In genomic region chrX:633043-633654, GRCh38 we compare ENCODE assay signal across 21 cellular contexts. TPM values are rescaled to one million over a fixed set of nuclear protein-coding genes. Genes with fewer than 3 reads are reported as not detected.
DNase-seq lines count a peak whose midpoint lies in the region; TF ChIP-seq lines count a peak whose summit lies in the region.
"Had no signal": no experiment of that assay in that cellular context is flagged by ENCODE, and none has a peak within 500 bp of the region (broad histone marks: within the 10 kb centered on the region; RNA-seq: fewer than 3 reads in every experiment).

No MANE protein-coding gene starts in this region.

- H3K9me3 ChIP-seq in esophagus muscularis mucosa = no peaks in the 10 kb centered on the region
- H3K9me3 ChIP-seq: HAP-1 had no signal

- peaks cover 0 to 85% (median 38%) of the 10 kb centered on the region in 4 donors for H3K27me3 ChIP-seq in esophagus muscularis mucosa

- H3K4me1 ChIP-seq in esophagus muscularis mucosa = peaks cover 0 to 28% (median 7%) of the 10 kb centered on the region in 4 donors
- H3K4me1 ChIP-seq: HAP-1 had no signal

- H3K36me3 Mint-ChIP-seq in osteocyte (ENCODE audit: unreplicated experiment) (no peaks in the 10 kb centered on the region), type B pancreatic cell (no peaks in the 10 kb centered on the region)

- no peak for TF ChIP-seq POLR2A in esophagus muscularis mucosa (IDR thresholded peaks at IDR 0.05; ENCODE audit: low read depth)

- H3K36me3 ChIP-seq in esophagus muscularis mucosa = no peaks in the 10 kb centered on the region
- H3K36me3 ChIP-seq: HAP-1 had no signal

- H3K27ac Mint-ChIP-seq in osteocyte (ENCODE audit: unreplicated experiment) (no peak overlapping the region), type B pancreatic cell (no peak overlapping the region)
- H3K27ac Mint-ChIP-seq: CD14-positive monocyte had no signal

- 5% methylated on average over 19 of the region's 19 CpGs for WGBS in esophagus muscularis mucosa

- H3K27ac ChIP-seq in esophagus muscularis mucosa (replicated peaks in 1 of 4) = no peak overlapping the region
- H3K27ac ChIP-seq: HL-60 had no signal

- H3K4me3 ChIP-seq in AG10803 (ENCODE audit: low read length) (peak overlapping the region; percentile 20; the same call in 1 of the 2 replicates), esophagus muscularis mucosa (no peak overlapping the region)
- H3K4me3 ChIP-seq: HAP-1 had no signal

- intact Hi-C loops in esophagus muscularis mucosa (cut with DNase I) = no loop called here

- DNase-seq in AG10803 (ENCODE audit: low read depth) = no peak
- peak; percentile 46 for DNase-seq in EL
- peak; percentile 74 for DNase-seq in esophagus muscularis mucosa (ENCODE audit: extremely low spot score)
- peak; percentile 51 for DNase-seq in osteocyte (ENCODE audit: extremely low spot score, unreplicated experiment)
- no peak for DNase-seq in mucosa of gallbladder (ENCODE audit: low spot score)
- no peak for DNase-seq in NCI-H69 (lab: John Stamatoyannopoulos, UW)
- DNase-seq in type B pancreatic cell (ENCODE audit: extremely low spot score, unreplicated experiment) = no peak
- DNase-seq: AML-193, DMS79 treated with DMSO at 0.1 percent for 48 hours, NCI-H1417, NCI-H187, NCI-H2107, NCI-H510A, NCI-H774, Right ventricle myocardium superior had no signal

- H3K4me3 Mint-ChIP-seq in osteocyte (ENCODE audit: unreplicated experiment) (no peak overlapping the region), type B pancreatic cell (no peak overlapping the region)

- TF ChIP-seq EP300 in esophagus muscularis mucosa (IDR thresholded peaks at IDR 0.05) = no peak

- H3K27me3 Mint-ChIP-seq in osteocyte (ENCODE audit: unreplicated experiment) (peaks cover 74% of the 10 kb centered on the region), type B pancreatic cell (peaks cover 85% of the 10 kb centered on the region)

- H3K4me1 Mint-ChIP-seq in osteocyte (ENCODE audit: unreplicated experiment) (peaks cover 7% of the 10 kb centered on the region), type B pancreatic cell (ENCODE audit: unreplicated experiment) (peaks cover 8% of the 10 kb centered on the region)
- H3K4me1 Mint-ChIP-seq: CD14-positive monocyte had no signal

- TF ChIP-seq CTCF in AG10803 (conservative IDR thresholded peaks at IDR 0.05; ENCODE audit: low read length) (no peak), esophagus muscularis mucosa (IDR thresholded peaks at IDR 0.05) (no peak), osteocyte (IDR thresholded peaks at IDR 0.05) (no peak), type B pancreatic cell (conservative IDR thresholded peaks at IDR 0.05) (no peak)

- H3K9me3 Mint-ChIP-seq in osteocyte (ENCODE audit: unreplicated experiment) (no peaks in the 10 kb centered on the region), type B pancreatic cell (no peaks in the 10 kb centered on the region)

RNA-seq across cellular contexts. Expression of gene SHOX, which starts 2.6 kb away (rescaled TPM):
- under 1 TPM in 1 of 4 donors, not detected in 3; 0.17 TPM for total RNA-seq in esophagus muscularis mucosa
- total RNA-seq in osteocyte = 0.21 TPM in 1 of 2 replicates, not detected in the other
- not detected for total RNA-seq in mucosa of gallbladder
- total RNA-seq in type B pancreatic cell (ENCODE audit: low replicate concordance) = not detected in 2 replicates
- total RNA-seq: HT1080, M059J, OCI-LY7, Right ventricle myocardium superior had no signal

Comparison
In these comparisons a context has a peak if more than half of its experiments do, and no peak if none do; other contexts are left out.
1. DNase-seq: peak in EL (single experiment), esophagus muscularis mucosa (single experiment) and osteocyte (single experiment); none in AG10803 (single experiment), mucosa of gallbladder (single experiment), NCI-H69 (single experiment) and type B pancreatic cell (single experiment).